Comparison of ENCODE assay signal across 1 cellular context in the genomic region with DNA sequence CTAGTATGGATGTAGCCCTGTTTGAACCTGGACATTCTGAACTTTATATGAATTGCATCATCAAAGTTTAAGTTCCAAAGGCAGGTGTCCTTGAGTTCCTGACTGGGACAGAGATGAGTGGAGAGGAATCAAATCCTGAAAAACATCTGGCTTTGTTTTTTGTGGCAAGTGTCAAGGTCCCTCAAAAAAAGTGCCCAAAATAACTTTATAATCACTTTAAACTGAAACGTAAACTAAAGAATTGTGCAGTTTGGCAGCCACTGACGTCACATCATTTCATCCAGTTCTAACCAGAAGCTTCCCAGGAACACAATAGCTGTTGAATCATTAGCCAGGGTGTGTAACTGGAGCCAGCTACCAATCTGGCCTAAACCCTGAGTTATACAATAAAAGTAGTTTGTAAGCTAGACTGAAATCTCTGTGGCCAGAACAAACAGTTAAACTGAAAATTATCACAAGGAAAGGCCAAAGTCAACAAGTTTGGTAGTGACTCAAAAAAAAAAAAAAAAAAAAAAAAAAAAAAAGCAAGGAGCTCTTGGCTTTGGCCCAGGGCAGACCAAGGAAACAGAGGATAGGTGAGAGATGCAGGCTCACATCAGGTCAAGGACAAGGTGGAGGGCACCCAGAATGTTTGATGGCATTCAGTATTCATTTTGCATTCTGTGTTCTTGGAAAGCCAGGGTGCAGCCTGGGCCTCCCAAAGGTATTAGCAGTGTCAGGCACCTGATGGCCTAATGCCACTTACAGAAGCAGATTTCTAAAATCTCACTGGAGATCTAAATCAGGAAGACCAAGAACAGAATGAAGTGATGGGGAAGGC.
TF ChIP-seq lines count a peak whose summit lies in the region.

No MANE protein-coding gene starts in this region.

TF ChIP-seq in HepG2, 621 proteins besides CTCF, POLR2A, EP300 and RAD21 (continued from another document and continues in another):
- TF ChIP-seq, protein P1, sequence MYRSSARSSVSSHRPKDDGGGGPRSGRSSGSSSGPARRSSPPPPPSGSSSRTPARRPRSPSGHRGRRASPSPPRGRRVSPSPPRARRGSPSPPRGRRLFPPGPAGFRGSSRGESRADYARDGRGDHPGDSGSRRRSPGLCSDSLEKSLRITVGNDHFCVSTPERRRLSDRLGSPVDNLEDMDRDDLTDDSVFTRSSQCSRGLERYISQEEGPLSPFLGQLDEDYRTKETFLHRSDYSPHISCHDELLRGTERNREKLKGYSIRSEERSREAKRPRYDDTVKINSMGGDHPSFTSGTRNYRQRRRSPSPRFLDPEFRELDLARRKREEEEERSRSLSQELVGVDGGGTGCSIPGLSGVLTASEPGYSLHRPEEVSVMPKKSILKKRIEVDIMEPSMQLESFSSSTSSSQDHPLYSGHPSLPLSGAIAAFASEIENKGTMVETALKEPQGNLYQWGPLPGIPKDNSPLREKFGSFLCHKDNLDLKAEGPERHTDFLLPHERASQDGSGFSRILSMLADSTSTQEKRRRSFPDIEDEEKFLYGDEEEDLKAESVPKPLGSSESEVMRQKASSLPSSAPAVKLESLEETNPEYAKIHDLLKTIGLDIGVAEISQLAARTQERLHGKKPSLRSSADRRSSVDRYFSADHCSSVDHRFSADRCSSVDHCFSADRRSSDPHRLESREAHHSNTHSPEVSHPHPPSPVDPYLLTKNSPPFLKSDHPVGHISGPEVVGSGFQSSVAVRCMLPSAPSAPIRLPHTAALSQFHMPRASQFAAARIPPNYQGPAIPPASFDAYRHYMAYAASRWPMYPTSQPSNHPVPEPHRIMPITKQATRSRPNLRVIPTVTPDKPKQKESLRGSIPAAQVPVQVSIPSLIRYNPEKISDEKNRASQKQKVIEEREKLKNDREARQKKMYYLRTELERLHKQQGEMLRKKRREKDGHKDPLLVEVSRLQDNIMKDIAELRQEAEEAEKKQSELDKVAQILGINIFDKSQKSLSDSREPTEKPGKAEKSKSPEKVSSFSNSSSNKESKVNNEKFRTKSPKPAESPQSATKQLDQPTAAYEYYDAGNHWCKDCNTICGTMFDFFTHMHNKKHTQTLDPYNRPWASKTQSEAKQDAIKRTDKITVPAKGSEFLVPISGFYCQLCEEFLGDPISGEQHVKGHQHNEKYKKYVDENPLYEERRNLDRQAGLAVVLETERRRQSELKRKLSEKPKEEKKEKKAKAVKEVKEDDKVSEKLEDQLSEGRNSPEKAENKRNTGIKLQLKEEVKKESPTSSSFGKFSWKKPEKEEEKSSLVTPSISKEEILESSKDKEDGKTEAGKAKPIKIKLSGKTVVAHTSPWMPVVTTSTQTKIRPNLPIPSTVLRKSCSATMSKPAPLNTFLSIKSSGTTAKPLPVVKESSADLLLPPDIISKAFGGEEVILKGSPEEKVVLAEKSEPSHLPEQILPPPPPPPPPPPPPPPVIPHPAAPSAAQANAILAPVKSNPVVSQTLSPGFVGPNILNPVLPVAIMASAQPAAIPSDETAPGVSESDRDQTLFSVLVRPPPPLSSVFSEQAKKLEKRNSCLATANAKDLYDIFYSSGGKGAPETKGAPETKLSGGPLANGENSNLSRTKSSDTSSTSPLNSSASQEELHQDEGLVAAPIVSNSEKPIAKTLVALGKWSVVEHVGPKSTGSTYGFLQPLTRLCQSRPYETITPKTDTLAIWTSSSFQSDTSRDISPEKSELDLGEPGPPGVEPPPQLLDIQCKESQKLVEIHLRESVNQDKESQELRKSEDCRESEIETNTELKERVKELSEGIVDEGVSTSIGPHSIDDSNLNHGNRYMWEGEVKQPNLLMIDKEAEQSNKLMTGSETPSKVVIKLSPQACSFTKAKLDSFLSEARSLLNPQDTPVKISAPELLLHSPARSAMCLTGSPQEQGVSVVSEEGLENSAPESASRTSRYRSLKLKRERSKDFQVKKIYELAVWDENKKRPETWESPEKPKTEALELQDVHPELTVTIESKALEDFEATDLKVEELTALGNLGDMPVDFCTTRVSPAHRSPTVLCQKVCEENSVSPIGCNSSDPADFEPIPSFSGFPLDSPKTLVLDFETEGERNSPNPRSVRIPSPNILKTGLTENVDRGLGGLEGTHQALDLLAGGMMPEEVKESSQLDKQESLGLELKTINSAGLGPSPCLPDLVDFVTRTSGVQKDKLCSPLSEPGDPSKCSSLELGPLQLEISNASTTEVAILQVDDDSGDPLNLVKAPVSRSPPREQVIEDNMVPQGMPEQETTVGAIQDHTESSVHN (CRISPR knock-in tag; IDR thresholded peaks at IDR 0.05), result no peak
- TF ChIP-seq NFKB2 (CRISPR knock-in tag; IDR thresholded peaks at IDR 0.05; ENCODE audit: borderline replicate concordance), result no peak
- TF ChIP-seq, protein P2, sequence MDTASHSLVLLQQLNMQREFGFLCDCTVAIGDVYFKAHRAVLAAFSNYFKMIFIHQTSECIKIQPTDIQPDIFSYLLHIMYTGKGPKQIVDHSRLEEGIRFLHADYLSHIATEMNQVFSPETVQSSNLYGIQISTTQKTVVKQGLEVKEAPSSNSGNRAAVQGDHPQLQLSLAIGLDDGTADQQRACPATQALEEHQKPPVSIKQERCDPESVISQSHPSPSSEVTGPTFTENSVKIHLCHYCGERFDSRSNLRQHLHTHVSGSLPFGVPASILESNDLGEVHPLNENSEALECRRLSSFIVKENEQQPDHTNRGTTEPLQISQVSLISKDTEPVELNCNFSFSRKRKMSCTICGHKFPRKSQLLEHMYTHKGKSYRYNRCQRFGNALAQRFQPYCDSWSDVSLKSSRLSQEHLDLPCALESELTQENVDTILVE (CRISPR knock-in tag; IDR thresholded peaks at IDR 0.05), result no peak
- no peak for TF ChIP-seq ZFP1 (CRISPR knock-in tag; IDR thresholded peaks at IDR 0.05)
- TF ChIP-seq ZNF570 (CRISPR knock-in tag; IDR thresholded peaks at IDR 0.05; ENCODE audit: borderline replicate concordance), result no peak
- no peak for TF ChIP-seq THYN1 (CRISPR knock-in tag; IDR thresholded peaks at IDR 0.05; ENCODE audit: borderline replicate concordance, low read depth)
- no peak for TF ChIP-seq FLYWCH1 (CRISPR knock-in tag; IDR thresholded peaks at IDR 0.05)
- no peak for TF ChIP-seq ZNF839 (CRISPR knock-in tag; IDR thresholded peaks at IDR 0.05; ENCODE audit: borderline replicate concordance)
- no peak for TF ChIP-seq PLRG1 (conservative IDR thresholded peaks at IDR 0.05)
- TF ChIP-seq RFXAP (CRISPR knock-in tag; IDR thresholded peaks at IDR 0.05; ENCODE audit: borderline replicate concordance), result no peak
- TF ChIP-seq RBFOX2 (IDR thresholded peaks at IDR 0.05; ENCODE audit: low read depth, low read length), result no peak
- TF ChIP-seq ZBTB38 (CRISPR knock-in tag; IDR thresholded peaks at IDR 0.05), result no peak
- TF ChIP-seq, protein P3, sequence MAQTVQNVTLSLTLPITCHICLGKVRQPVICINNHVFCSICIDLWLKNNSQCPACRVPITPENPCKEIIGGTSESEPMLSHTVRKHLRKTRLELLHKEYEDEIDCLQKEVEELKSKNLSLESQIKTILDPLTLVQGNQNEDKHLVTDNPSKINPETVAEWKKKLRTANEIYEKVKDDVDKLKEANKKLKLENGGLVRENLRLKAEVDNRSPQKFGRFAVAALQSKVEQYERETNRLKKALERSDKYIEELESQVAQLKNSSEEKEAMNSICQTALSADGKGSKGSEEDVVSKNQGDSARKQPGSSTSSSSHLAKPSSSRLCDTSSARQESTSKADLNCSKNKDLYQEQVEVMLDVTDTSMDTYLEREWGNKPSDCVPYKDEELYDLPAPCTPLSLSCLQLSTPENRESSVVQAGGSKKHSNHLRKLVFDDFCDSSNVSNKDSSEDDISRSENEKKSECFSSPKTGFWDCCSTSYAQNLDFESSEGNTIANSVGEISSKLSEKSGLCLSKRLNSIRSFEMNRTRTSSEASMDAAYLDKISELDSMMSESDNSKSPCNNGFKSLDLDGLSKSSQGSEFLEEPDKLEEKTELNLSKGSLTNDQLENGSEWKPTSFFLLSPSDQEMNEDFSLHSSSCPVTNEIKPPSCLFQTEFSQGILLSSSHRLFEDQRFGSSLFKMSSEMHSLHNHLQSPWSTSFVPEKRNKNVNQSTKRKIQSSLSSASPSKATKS (CRISPR knock-in tag; IDR thresholded peaks at IDR 0.05), result no peak
- no peak for TF ChIP-seq ZNF343 (CRISPR knock-in tag; IDR thresholded peaks at IDR 0.05)
- TF ChIP-seq ATAD3A (CRISPR knock-in tag; IDR thresholded peaks at IDR 0.05), result no peak
- TF ChIP-seq, protein P4, sequence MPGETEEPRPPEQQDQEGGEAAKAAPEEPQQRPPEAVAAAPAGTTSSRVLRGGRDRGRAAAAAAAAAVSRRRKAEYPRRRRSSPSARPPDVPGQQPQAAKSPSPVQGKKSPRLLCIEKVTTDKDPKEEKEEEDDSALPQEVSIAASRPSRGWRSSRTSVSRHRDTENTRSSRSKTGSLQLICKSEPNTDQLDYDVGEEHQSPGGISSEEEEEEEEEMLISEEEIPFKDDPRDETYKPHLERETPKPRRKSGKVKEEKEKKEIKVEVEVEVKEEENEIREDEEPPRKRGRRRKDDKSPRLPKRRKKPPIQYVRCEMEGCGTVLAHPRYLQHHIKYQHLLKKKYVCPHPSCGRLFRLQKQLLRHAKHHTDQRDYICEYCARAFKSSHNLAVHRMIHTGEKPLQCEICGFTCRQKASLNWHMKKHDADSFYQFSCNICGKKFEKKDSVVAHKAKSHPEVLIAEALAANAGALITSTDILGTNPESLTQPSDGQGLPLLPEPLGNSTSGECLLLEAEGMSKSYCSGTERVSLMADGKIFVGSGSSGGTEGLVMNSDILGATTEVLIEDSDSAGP (CRISPR knock-in tag; IDR thresholded peaks at IDR 0.05; ENCODE audit: borderline replicate concordance), result no peak
- peak; percentile 83 for TF ChIP-seq ASH2L (IDR thresholded peaks at IDR 0.05; ENCODE audit: insufficient read length, low read depth, low read length)
- no peak for TF ChIP-seq ZNF577 (CRISPR knock-in tag; IDR thresholded peaks at IDR 0.05; ENCODE audit: borderline replicate concordance, low read depth)
- TF ChIP-seq AGO1 (IDR thresholded peaks at IDR 0.05; ENCODE audit: low read depth, low read length, poor library complexity, severe bottlenecking), result no peak
- TF ChIP-seq ZSCAN29 (CRISPR knock-in tag; conservative IDR thresholded peaks at IDR 0.05), result no peak
- no peak for TF ChIP-seq ZIK1 (CRISPR knock-in tag; IDR thresholded peaks at IDR 0.05; ENCODE audit: borderline replicate concordance, low read depth)
- TF ChIP-seq HDAC1 (CRISPR knock-in tag; IDR thresholded peaks at IDR 0.05), result peak; percentile 41; the same call in 1 of the 2 replicates
- TF ChIP-seq, protein P5, sequence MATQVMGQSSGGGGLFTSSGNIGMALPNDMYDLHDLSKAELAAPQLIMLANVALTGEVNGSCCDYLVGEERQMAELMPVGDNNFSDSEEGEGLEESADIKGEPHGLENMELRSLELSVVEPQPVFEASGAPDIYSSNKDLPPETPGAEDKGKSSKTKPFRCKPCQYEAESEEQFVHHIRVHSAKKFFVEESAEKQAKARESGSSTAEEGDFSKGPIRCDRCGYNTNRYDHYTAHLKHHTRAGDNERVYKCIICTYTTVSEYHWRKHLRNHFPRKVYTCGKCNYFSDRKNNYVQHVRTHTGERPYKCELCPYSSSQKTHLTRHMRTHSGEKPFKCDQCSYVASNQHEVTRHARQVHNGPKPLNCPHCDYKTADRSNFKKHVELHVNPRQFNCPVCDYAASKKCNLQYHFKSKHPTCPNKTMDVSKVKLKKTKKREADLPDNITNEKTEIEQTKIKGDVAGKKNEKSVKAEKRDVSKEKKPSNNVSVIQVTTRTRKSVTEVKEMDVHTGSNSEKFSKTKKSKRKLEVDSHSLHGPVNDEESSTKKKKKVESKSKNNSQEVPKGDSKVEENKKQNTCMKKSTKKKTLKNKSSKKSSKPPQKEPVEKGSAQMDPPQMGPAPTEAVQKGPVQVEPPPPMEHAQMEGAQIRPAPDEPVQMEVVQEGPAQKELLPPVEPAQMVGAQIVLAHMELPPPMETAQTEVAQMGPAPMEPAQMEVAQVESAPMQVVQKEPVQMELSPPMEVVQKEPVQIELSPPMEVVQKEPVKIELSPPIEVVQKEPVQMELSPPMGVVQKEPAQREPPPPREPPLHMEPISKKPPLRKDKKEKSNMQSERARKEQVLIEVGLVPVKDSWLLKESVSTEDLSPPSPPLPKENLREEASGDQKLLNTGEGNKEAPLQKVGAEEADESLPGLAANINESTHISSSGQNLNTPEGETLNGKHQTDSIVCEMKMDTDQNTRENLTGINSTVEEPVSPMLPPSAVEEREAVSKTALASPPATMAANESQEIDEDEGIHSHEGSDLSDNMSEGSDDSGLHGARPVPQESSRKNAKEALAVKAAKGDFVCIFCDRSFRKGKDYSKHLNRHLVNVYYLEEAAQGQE (IDR thresholded peaks at IDR 0.05; ENCODE audit: borderline replicate concordance in 1 of 2, low read depth in 1 of 2, low read length in 2 of 2), result no peak
- TF ChIP-seq KDM1A (CRISPR knock-in tag; IDR thresholded peaks at IDR 0.05), result no peak
- TF ChIP-seq SRSF9 (IDR thresholded peaks at IDR 0.05; ENCODE audit: borderline replicate concordance, insufficient read depth, low read depth, low read length, poor library complexity, severe bottlenecking), result no peak
- TF ChIP-seq HOXA9 (CRISPR knock-in tag; IDR thresholded peaks at IDR 0.05; ENCODE audit: borderline replicate concordance), result no peak
- TF ChIP-seq, protein P6, sequence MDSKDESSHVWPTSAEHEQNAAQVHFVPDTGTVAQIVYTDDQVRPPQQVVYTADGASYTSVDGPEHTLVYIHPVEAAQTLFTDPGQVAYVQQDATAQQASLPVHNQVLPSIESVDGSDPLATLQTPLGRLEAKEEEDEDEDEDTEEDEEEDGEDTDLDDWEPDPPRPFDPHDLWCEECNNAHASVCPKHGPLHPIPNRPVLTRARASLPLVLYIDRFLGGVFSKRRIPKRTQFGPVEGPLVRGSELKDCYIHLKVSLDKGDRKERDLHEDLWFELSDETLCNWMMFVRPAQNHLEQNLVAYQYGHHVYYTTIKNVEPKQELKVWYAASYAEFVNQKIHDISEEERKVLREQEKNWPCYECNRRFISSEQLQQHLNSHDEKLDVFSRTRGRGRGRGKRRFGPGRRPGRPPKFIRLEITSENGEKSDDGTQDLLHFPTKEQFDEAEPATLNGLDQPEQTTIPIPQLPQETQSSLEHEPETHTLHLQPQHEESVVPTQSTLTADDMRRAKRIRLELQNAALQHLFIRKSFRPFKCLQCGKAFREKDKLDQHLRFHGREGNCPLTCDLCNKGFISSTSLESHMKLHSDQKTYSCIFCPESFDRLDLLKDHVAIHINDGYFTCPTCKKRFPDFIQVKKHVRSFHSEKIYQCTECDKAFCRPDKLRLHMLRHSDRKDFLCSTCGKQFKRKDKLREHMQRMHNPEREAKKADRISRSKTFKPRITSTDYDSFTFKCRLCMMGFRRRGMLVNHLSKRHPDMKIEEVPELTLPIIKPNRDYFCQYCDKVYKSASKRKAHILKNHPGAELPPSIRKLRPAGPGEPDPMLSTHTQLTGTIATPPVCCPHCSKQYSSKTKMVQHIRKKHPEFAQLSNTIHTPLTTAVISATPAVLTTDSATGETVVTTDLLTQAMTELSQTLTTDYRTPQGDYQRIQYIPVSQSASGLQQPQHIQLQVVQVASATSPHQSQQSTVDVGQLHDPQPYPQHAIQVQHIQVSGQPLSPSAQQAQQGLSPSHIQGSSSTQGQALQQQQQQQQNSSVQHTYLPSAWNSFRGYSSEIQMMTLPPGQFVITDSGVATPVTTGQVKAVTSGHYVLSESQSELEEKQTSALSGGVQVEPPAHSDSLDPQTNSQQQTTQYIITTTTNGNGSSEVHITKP (CRISPR knock-in tag; IDR thresholded peaks at IDR 0.05; ENCODE audit: low read depth), result no peak
- TF ChIP-seq JDP2 (CRISPR knock-in tag; IDR thresholded peaks at IDR 0.05; ENCODE audit: borderline replicate concordance), result no peak
- TF ChIP-seq MBD4 (IDR thresholded peaks at IDR 0.05; ENCODE audit: borderline replicate concordance, low read length), result no peak; the same call in 1 of the 2 replicates
- TF ChIP-seq ZNF337 (CRISPR knock-in tag; IDR thresholded peaks at IDR 0.05; ENCODE audit: borderline replicate concordance, low read depth), result no peak
